In the genomic region with DNA sequence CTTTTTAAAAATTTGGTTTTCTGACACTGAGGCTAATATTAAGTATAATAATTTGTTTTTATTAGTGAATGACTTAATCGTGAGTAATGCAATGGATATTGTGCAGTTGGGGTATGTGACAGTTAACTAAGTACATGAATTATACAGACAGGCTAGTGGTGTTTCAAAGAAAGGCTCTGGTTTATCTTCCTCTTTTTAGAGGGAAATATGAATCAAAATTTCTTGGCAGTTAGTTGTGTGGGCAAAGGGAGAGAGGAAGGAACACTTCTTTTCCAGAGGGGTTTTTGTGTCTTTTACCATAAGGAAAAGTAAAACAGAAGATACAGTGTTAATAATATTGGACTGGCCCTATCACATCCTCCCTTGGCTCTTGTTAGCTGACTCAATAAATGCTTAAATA, we compare ENCODE assay signal across 9 cellular contexts. TPM values are rescaled to one million over a fixed set of nuclear protein-coding genes. Genes with fewer than 3 reads are reported as not detected.
DNase-seq lines count a peak whose midpoint lies in the region; ATAC-seq and TF ChIP-seq lines count a peak whose summit lies in the region.
"Had no signal": no experiment of that assay in that cellular context is flagged by ENCODE, and none has a peak within 500 bp of the region (broad histone marks: within the 10 kb centered on the region; RNA-seq: fewer than 3 reads in every experiment).

No MANE protein-coding gene starts in this region.

- H3K36me3 ChIP-seq in DND-41 (ENCODE audit: insufficient read depth, low read length) (peaks cover 15% of the 10 kb centered on the region), Karpas-422 (ENCODE audit: insufficient read depth, low read length) (peaks cover 23% of the 10 kb centered on the region), thyroid gland (no peaks in the 10 kb centered on the region)
- peaks cover 0 to 7% (median 0%) of the 10 kb centered on the region in 3 experiments for H3K36me3 ChIP-seq in naive thymus-derived CD4-positive, alpha-beta T cell (ENCODE audit: control insufficient read depth in 2 of 3, insufficient read depth in 3 of 3, low read length in 3 of 3)
- H3K36me3 ChIP-seq: pancreas had no signal

- H3K4me3 ChIP-seq in DND-41 (ENCODE audit: low read depth in 1 of 2, low read length in 2 of 2), result peak overlapping the region in 1 of 2 experiments; percentile 35; a peak in 1 of 4 replicates
- H3K4me3 ChIP-seq in Karpas-422 (ENCODE audit: low read length), result peak overlapping the region; percentile 93
- no peak overlapping the region for H3K4me3 ChIP-seq in naive thymus-derived CD4-positive, alpha-beta T cell (ENCODE audit: low read length)
- H3K4me3 ChIP-seq in thyroid gland (replicated peaks in 1 of 3), result no peak overlapping the region

- H3K79me2 ChIP-seq in DND-41 (ENCODE audit: insufficient read depth, low read length) (peaks cover 93% of the 10 kb centered on the region), Karpas-422 (ENCODE audit: low read length) (peaks cover 92% of the 10 kb centered on the region)

- H3K27me3 ChIP-seq in DND-41 (ENCODE audit: insufficient read depth, low read length, poor library complexity) (no peaks in the 10 kb centered on the region), Karpas-422 (ENCODE audit: low read length) (no peaks in the 10 kb centered on the region), thyroid gland (no peaks in the 10 kb centered on the region)
- no peaks in the 10 kb centered on the region for H3K27me3 ChIP-seq in naive thymus-derived CD4-positive, alpha-beta T cell (ENCODE audit: control insufficient read depth in 2 of 2, insufficient read depth in 2 of 2, low read length in 2 of 2)
- H3K27me3 ChIP-seq: pancreas had no signal

- CTCF ChIA-PET in naive thymus-derived CD4-positive, alpha-beta T cell (lab: Charles Lee), result interaction anchor here (0.6 kb wide), 1 partner anchor 44 kb away, joined by 3 read pairs; no protein-coding TSS in a partner anchor

- H3K4me2 ChIP-seq in DND-41 (ENCODE audit: insufficient read depth, low read length) (peak overlapping the region; percentile 78; the same call in 1 of the 2 replicates), Karpas-422 (ENCODE audit: low read depth, low read length, poor library complexity, severe bottlenecking) (peak overlapping the region; percentile 85)

- H3K9ac ChIP-seq in DND-41 (ENCODE audit: low read depth, low read length), result peak overlapping the region; percentile 88; the same call in 1 of the 2 replicates
- H3K9ac ChIP-seq in Karpas-422 (ENCODE audit: low read length), result no peak overlapping the region; the same call in 1 of the 2 replicates

- no peak for DNase-seq in DND-41
- no peak for DNase-seq in Karpas-422
- no peak for DNase-seq in activated T-helper 1 cell treated with anti-CD3 and anti-CD28 coated beads, Interleukin-12 subunit alpha, Interleukin-12 subunit beta, Interleukin-2, Interleukin-4 antibody, amounts not matched to agents 30 ng/mL and 10 ng/mL and 1 ng/mL, durations not matched to agents 14 hours and 24 hours and 36 hours (ENCODE audit: low spot score)
- DNase-seq in naive thymus-derived CD4-positive, alpha-beta T cell, result no peak
- no peak for DNase-seq in stimulated activated CD8-positive, alpha-beta memory T cell treated with anti-CD3 and anti-CD28 coated beads, Interleukin-4, amount 100 ng/mL, for 48 hours
- no peak for DNase-seq in NCI-H1436 (lab: John Stamatoyannopoulos, UW)
- DNase-seq in thyroid gland, result no peak
- DNase-seq in HuH-7 (ENCODE audit: low spot score), result no peak
- DNase-seq: pancreas had no signal

- peaks cover 48% of the 10 kb centered on the region for H3K4me1 Mint-ChIP-seq in activated T-helper 1 cell treated with anti-CD3 and anti-CD28 coated beads, Interleukin-12 subunit alpha, Interleukin-12 subunit beta, Interleukin-2, Interleukin-4 antibody, amounts not matched to agents 30 ng/mL and 10 ng/mL and 1 ng/mL, durations not matched to agents 14 hours and 24 hours and 36 hours (ENCODE audit: low read depth)
- H3K4me1 Mint-ChIP-seq in naive thymus-derived CD4-positive, alpha-beta T cell, result peaks cover 40 to 67% (median 54%) of the 10 kb centered on the region in 7 donors

- no peak for ATAC-seq in DND-41 (ENCODE audit: insufficient read depth, low read depth)
- ATAC-seq in naive thymus-derived CD4-positive, alpha-beta T cell, result no peak
- ATAC-seq: pancreas had no signal

- H3K9me3 ChIP-seq in DND-41 (ENCODE audit: insufficient read depth, low read length, severe bottlenecking) (no peaks in the 10 kb centered on the region), Karpas-422 (ENCODE audit: low read length) (peaks cover 3% of the 10 kb centered on the region; the same call in 1 of the 2 replicates), thyroid gland (no peaks in the 10 kb centered on the region)
- no peaks in the 10 kb centered on the region for H3K9me3 ChIP-seq in naive thymus-derived CD4-positive, alpha-beta T cell (ENCODE audit: control insufficient read depth in 2 of 3, low read length in 3 of 3)
- H3K9me3 ChIP-seq: pancreas had no signal

- H3K27ac ChIP-seq in DND-41 (ENCODE audit: low read length) (no peak overlapping the region), Karpas-422 (ENCODE audit: low read length) (no peak overlapping the region), thyroid gland (no peak overlapping the region)
- H3K27ac ChIP-seq in naive thymus-derived CD4-positive, alpha-beta T cell (ENCODE audit: low read depth, low read length), result no peak overlapping the region
- H3K27ac ChIP-seq: pancreas had no signal

- H3K4me1 ChIP-seq in DND-41 (ENCODE audit: insufficient read depth, low read length), result peaks cover 47% of the 10 kb centered on the region
- H3K4me1 ChIP-seq in Karpas-422 (ENCODE audit: low read length), result peaks cover 34% of the 10 kb centered on the region
- H3K4me1 ChIP-seq in naive thymus-derived CD4-positive, alpha-beta T cell (ENCODE audit: control insufficient read depth in 2 of 2, insufficient read depth in 2 of 2, low read length in 2 of 2), result peaks cover 16 to 18% of the 10 kb centered on the region in 2 donors
- peaks cover 27 to 36% of the 10 kb centered on the region in 2 donors for H3K4me1 ChIP-seq in thyroid gland

- H3K27ac Mint-ChIP-seq in activated T-helper 1 cell treated with anti-CD3 and anti-CD28 coated beads, Interleukin-12 subunit alpha, Interleukin-12 subunit beta, Interleukin-2, Interleukin-4 antibody, amounts not matched to agents 30 ng/mL and 10 ng/mL and 1 ng/mL, durations not matched to agents 14 hours and 24 hours and 36 hours, result peak overlapping the region; percentile 56
- peak overlapping the region in 3 of 9 donors; percentile 14 to 17 (median 15) for H3K27ac Mint-ChIP-seq in naive thymus-derived CD4-positive, alpha-beta T cell

- no peak for TF ChIP-seq POLR2A in thyroid gland (IDR thresholded peaks at IDR 0.05)

- H3K9me3 Mint-ChIP-seq in activated T-helper 1 cell treated with anti-CD3 and anti-CD28 coated beads, Interleukin-12 subunit alpha, Interleukin-12 subunit beta, Interleukin-2, Interleukin-4 antibody, amounts not matched to agents 30 ng/mL and 10 ng/mL and 1 ng/mL, durations not matched to agents 14 hours and 24 hours and 36 hours, result peaks cover 1% of the 10 kb centered on the region
- no peaks in the 10 kb centered on the region for H3K9me3 Mint-ChIP-seq in naive thymus-derived CD4-positive, alpha-beta T cell

- H2AFZ ChIP-seq in DND-41 (ENCODE audit: low read depth, low read length) (no peak overlapping the region), Karpas-422 (ENCODE audit: low read length) (no peak overlapping the region)

- H3K4me3 Mint-ChIP-seq in activated T-helper 1 cell treated with anti-CD3 and anti-CD28 coated beads, Interleukin-12 subunit alpha, Interleukin-12 subunit beta, Interleukin-2, Interleukin-4 antibody, amounts not matched to agents 30 ng/mL and 10 ng/mL and 1 ng/mL, durations not matched to agents 14 hours and 24 hours and 36 hours, result peak overlapping the region; percentile 60
- H3K4me3 Mint-ChIP-seq in naive thymus-derived CD4-positive, alpha-beta T cell, result peak overlapping the region; percentile 10 to 100 (median 62)

- WGBS in thyroid gland, 2 donors, result 56 to 78% methylated on average over 1 of the region's 1 CpG

- H4K20me1 ChIP-seq in DND-41 (ENCODE audit: insufficient read depth, low read length), result peaks cover 45% of the 10 kb centered on the region
- H4K20me1 ChIP-seq in Karpas-422 (ENCODE audit: insufficient read depth, low read depth, low read length), result peaks cover 16% of the 10 kb centered on the region; the same call in 1 of the 2 replicates

- POLR2A ChIA-PET in naive thymus-derived CD4-positive, alpha-beta T cell (lab: Charles Lee), result interaction anchor here (1.2 kb wide), 1 partner anchor 88 kb away, joined by 5 read pairs; no protein-coding TSS in a partner anchor

- no peaks in the 10 kb centered on the region for H3K27me3 Mint-ChIP-seq in activated T-helper 1 cell treated with anti-CD3 and anti-CD28 coated beads, Interleukin-12 subunit alpha, Interleukin-12 subunit beta, Interleukin-2, Interleukin-4 antibody, amounts not matched to agents 30 ng/mL and 10 ng/mL and 1 ng/mL, durations not matched to agents 14 hours and 24 hours and 36 hours (ENCODE audit: insufficient read depth)
- no peaks in the 10 kb centered on the region for H3K27me3 Mint-ChIP-seq in naive thymus-derived CD4-positive, alpha-beta T cell

- TF ChIP-seq CTCF in DND-41 (IDR thresholded peaks at IDR 0.05; ENCODE audit: borderline replicate concordance, extremely low read depth, low read length, poor library complexity, severe bottlenecking) (no peak), thyroid gland (IDR thresholded peaks at IDR 0.05) (no peak)

- no peaks in the 10 kb centered on the region for H3K9me2 ChIP-seq in Karpas-422 (replicated peaks; ENCODE audit: insufficient read depth, low read length)

- peaks cover 23% of the 10 kb centered on the region for H3K36me3 Mint-ChIP-seq in activated T-helper 1 cell treated with anti-CD3 and anti-CD28 coated beads, Interleukin-12 subunit alpha, Interleukin-12 subunit beta, Interleukin-2, Interleukin-4 antibody, amounts not matched to agents 30 ng/mL and 10 ng/mL and 1 ng/mL, durations not matched to agents 14 hours and 24 hours and 36 hours (ENCODE audit: low read depth)
- peaks cover 0 to 20% (median 4%) of the 10 kb centered on the region in 5 donors for H3K36me3 Mint-ChIP-seq in naive thymus-derived CD4-positive, alpha-beta T cell

- intact Hi-C loops in activated T-helper 1 cell treated with anti-CD3 and anti-CD28 coated beads, Interleukin-12 subunit alpha, Interleukin-12 subunit beta, Interleukin-2, Interleukin-4 antibody, amounts not matched to agents 30 ng/mL and 10 ng/mL and 1 ng/mL, durations not matched to agents 14 hours and 24 hours and 36 hours (cut with micrococcal nuclease), result loop anchor here (2.0 kb wide), 1 partner anchor 15 kb away; no protein-coding TSS in a partner anchor
- intact Hi-C loops in naive thymus-derived CD4-positive, alpha-beta T cell (cut with micrococcal nuclease), result loop anchor here in 1 of 2 donors (2.0 kb wide), 1 partner anchor 15 kb away; no protein-coding TSS in a partner anchor
- intact Hi-C loops in thyroid gland (cut with DNase I), result loop anchor here (10.0 kb wide), 1 partner anchor 93 kb away; no protein-coding TSS in a partner anchor

RNA-seq across cellular contexts. Expression of gene ZNF654, which starts 2.7 kb away (rescaled TPM):
- total RNA-seq in Karpas-422 (2014; rRNA removed; shearing (Covaris generic); ENCODE audit: low replicate concordance), result 12.4 and 30.5 TPM in 2 replicates
- 19.4 and 19.8 TPM in 2 replicates for total RNA-seq in activated T-helper 1 cell treated with anti-CD3 and anti-CD28 coated beads, Interleukin-12 subunit alpha, Interleukin-12 subunit beta, Interleukin-2, Interleukin-4 antibody, amounts not matched to agents 30 ng/mL and 10 ng/mL and 1 ng/mL, durations not matched to agents 14 hours and 24 hours and 36 hours
- 10 to 100 TPM; 11.4 to 32.2 (median 25.4) TPM for total RNA-seq in naive thymus-derived CD4-positive, alpha-beta T cell
- 10 to 100 TPM; 12.5 to 13.3 TPM for polyA plus RNA-seq in naive thymus-derived CD4-positive, alpha-beta T cell
- total RNA-seq in thyroid gland, result 10 to 100 TPM; 14.0 to 28.8 (median 15.7) TPM

RNA-seq across cellular contexts. Expression of gene CGGBP1, which starts 2.9 kb away (rescaled TPM):
- 56.9 and 114 TPM in 2 replicates for total RNA-seq in Karpas-422 (2014; rRNA removed; shearing (Covaris generic); ENCODE audit: low replicate concordance)
- 90.5 and 95.0 TPM in 2 replicates for total RNA-seq in activated T-helper 1 cell treated with anti-CD3 and anti-CD28 coated beads, Interleukin-12 subunit alpha, Interleukin-12 subunit beta, Interleukin-2, Interleukin-4 antibody, amounts not matched to agents 30 ng/mL and 10 ng/mL and 1 ng/mL, durations not matched to agents 14 hours and 24 hours and 36 hours
- total RNA-seq in naive thymus-derived CD4-positive, alpha-beta T cell, result 100 to 1,000 TPM in 3 of 5 experiments, 10 to 100 TPM in 2; 87.0 to 153 (median 115) TPM
- 100 to 1,000 TPM in 1 of 2 donors, 10 to 100 TPM in 1; 87.4 to 104 TPM for polyA plus RNA-seq in naive thymus-derived CD4-positive, alpha-beta T cell
- total RNA-seq in thyroid gland, result 100 to 1,000 TPM in 1 of 4 donors, 10 to 100 TPM in 3; 85.7 to 122 (median 90.9) TPM
